In genomic region chr9:136119259-136120118, GRCh38 we compare ENCODE assay signal across 8 cellular contexts. TPM values are rescaled to one million over a fixed set of nuclear protein-coding genes. Genes with fewer than 3 reads are reported as not detected.
DNase-seq lines count a peak whose midpoint lies in the region; ATAC-seq, FAIRE-seq and TF ChIP-seq lines count a peak whose summit lies in the region.

No MANE protein-coding gene starts in this region.

- no peak for TF ChIP-seq POLR2A in GM12891 (IDR thresholded peaks at IDR 0.05; ENCODE audit: low read depth, low read length)

- peak; percentile 78 for FAIRE-seq in GM12891 (lab: Jason Lieb, UNC)

- peak overlapping the region; percentile 99 for H3K27ac ChIP-seq in VCaP

- TF ChIP-seq CTCF in VCaP (conservative IDR thresholded peaks at IDR 0.05), result no peak
- TF ChIP-seq CTCF in fibroblast of pulmonary artery (IDR thresholded peaks at IDR 0.05; ENCODE audit: low read length, missing control alignments), result no peak
- no peak for TF ChIP-seq CTCF in omental fat pad (IDR thresholded peaks at IDR 0.05)

- H3K4me3 ChIP-seq in fibroblast of pulmonary artery (replicated peaks; ENCODE audit: low read depth, low read length), result peak overlapping the region; percentile 68

- DNase-seq in GM12891 (ENCODE audit: insufficient read length, low spot score) (no peak), fibroblast of pulmonary artery (ENCODE audit: low read depth) (peak; percentile 45), omental fat pad (ENCODE audit: low spot score) (no peak), GDM1 (lab: John Stamatoyannopoulos, UW) (no peak), NCI-H187 (lab: John Stamatoyannopoulos, UW) (no peak)

- peak; percentile 3 for ATAC-seq in HG03378 (IDR thresholded peaks at IDR 0.05; ENCODE audit: unreplicated experiment)
- ATAC-seq in omental fat pad (ENCODE audit: low FRiP score), result peak; percentile 1
- ATAC-seq in HG02763 (IDR thresholded peaks at IDR 0.05; ENCODE audit: unreplicated experiment), result no peak

TF ChIP-seq in GM12891, 5 proteins besides CTCF, POLR2A, EP300 and RAD21:
- TF ChIP-seq PAX5 (IDR thresholded peaks at IDR 0.05; ENCODE audit: insufficient read depth, low read length, severe bottlenecking), result no peak
- TF ChIP-seq POLR2AphosphoS5 (IDR thresholded peaks at IDR 0.05; ENCODE audit: low read depth, low read length), result no peak
- TF ChIP-seq POU2F2 (IDR thresholded peaks at IDR 0.05; ENCODE audit: low read depth, low read length), result no peak
- no peak for TF ChIP-seq TAF1 (IDR thresholded peaks at IDR 0.05; ENCODE audit: low read depth, low read length)
- no peak for TF ChIP-seq SPI1 (IDR thresholded peaks at IDR 0.05; ENCODE audit: low read depth, low read length)
TF ChIP-seq in GM12891: peak in this region for 0.

RNA-seq across cellular contexts. Expression of gene TMEM250, which starts 0.8 kb away (rescaled TPM):
- polyA plus RNA-seq in GM12891 (2012; ENCODE audit: low read depth, missing spikeins), result 7.7 TPM
- 10 to 100 TPM; 23.8 to 31.1 (median 28.4) TPM for total RNA-seq in omental fat pad

RNA-seq across cellular contexts. Expression of gene NACC2, which starts 24.4 kb away (rescaled TPM):
- 0.39 TPM for polyA plus RNA-seq in GM12891 (2012; ENCODE audit: low read depth, missing spikeins)
- total RNA-seq in omental fat pad, result 10 to 100 TPM; 22.9 to 37.6 (median 24.8) TPM
